Comparison of ENCODE assay signal across 6 cellular contexts in genomic region chr10:102827597-102827975, GRCh38. TPM values are rescaled to one million over a fixed set of nuclear protein-coding genes. Genes with fewer than 3 reads are reported as not detected.
"Had no signal": no experiment of that assay in that cellular context is flagged by ENCODE, and none has a peak within 500 bp of the region (broad histone marks: within the 10 kb centered on the region; RNA-seq: fewer than 3 reads in every experiment).

No MANE protein-coding gene starts in this region.

- H3K9me3 Mint-ChIP-seq: IgD-negative memory B cell had no signal

- H3K4me3 ChIP-seq: GM23248 had no signal

- H3K4me3 Mint-ChIP-seq: H9, IgD-negative memory B cell had no signal

- H3K27ac ChIP-seq: GM23248 had no signal

- H2AFZ ChIP-seq: GM23248 had no signal

- H3K9ac ChIP-seq: GM23248 had no signal

- DNase-seq: GM23248, H9, HCEC 1CT had no signal

- H3K4me1 Mint-ChIP-seq: IgD-negative memory B cell had no signal

RNA-seq across cellular contexts. Expression of gene CYP17A1, which starts 9.6 kb away (rescaled TPM):
- total RNA-seq: GM23248, H1, H9, HT-29 had no signal
- polyA plus RNA-seq: GM23248, H1 had no signal

RNA-seq across cellular contexts. Expression of gene AS3MT, which starts 41.7 kb away (rescaled TPM):
- total RNA-seq: HT-29 had no signal
- polyA plus RNA-seq: IgD-negative memory B cell had no signal
